In the genomic region with DNA sequence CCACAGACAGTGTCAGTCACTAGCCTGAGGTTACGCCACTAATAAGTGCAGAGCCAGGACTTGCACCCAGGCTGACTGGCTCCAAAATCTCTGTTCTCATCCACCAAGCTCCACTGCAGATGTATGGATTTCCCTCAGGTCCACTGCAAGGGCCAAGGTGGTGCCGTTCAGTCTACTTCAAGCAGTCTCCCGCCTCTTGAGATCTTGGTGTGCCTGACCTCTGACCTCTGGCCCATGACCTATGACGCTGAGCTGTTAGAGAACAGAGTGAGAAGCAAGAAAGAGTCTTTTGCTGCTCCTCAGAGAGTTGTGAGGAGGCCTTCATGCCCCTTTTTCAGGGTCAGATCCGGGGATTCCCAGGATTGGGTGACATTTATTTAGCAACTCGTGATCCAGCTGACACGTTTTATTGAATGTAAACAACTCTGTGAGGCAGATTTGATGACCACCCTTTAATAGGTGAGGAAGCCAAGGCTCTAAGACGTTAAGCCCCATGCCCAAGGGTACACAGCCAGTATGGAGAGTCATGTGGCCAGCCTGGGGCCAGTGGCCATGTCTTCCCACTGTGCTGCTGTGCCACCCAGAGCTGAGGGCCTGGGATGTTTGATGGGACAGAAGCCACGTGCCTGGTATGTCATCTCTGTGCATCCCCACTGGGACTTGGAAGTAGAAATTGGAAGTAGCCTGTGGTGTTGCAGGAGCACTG, we compare ENCODE assay signal across 23 cellular contexts. TPM values are rescaled to one million over a fixed set of nuclear protein-coding genes. Genes with fewer than 3 reads are reported as not detected.
DNase-seq lines count a peak whose midpoint lies in the region; ATAC-seq and TF ChIP-seq lines count a peak whose summit lies in the region.
"Had no signal": no experiment of that assay in that cellular context is flagged by ENCODE, and none has a peak within 500 bp of the region (broad histone marks: within the 10 kb centered on the region; RNA-seq: fewer than 3 reads in every experiment).

No MANE protein-coding gene starts in this region.

- no peak for TF ChIP-seq POLR2A in IMR-90 (IDR thresholded peaks at IDR 0.05; ENCODE audit: low read depth, low read length)

- H3K9me3 Mint-ChIP-seq in CD14-positive monocyte (no peaks in the 10 kb centered on the region), neural crest cell (no peaks in the 10 kb centered on the region)
- no peaks in the 10 kb centered on the region for H3K9me3 Mint-ChIP-seq in effector memory CD8-positive, alpha-beta T cell
- H3K9me3 Mint-ChIP-seq: activated naive CD4-positive, alpha-beta T cell treated with anti-CD3 and anti-CD28 coated beads for 36 hours; memory B cell; naive thymus-derived CD4-positive, alpha-beta T cell had no signal

- intact Hi-C loops in CD14-positive monocyte (cut with micrococcal nuclease) (no loop called here), IMR-90 (cut with micrococcal nuclease) (no loop called here)

- no peak overlapping the region for H3K23ac ChIP-seq in IMR-90 (ENCODE audit: low read depth, low read length)

- H3K27me3 ChIP-seq in IMR-90 (ENCODE audit: control insufficient read depth, insufficient read depth, low read length), result no peaks in the 10 kb centered on the region
- H3K27me3 ChIP-seq: ascending aorta, gastrocnemius medialis, transverse colon had no signal

- H4K91ac ChIP-seq in IMR-90 (ENCODE audit: insufficient read depth, low read depth, low read length), result no peak overlapping the region

- H2BK15ac ChIP-seq in IMR-90 (ENCODE audit: low read depth, low read length), result no peak overlapping the region

- no peaks in the 10 kb centered on the region for H3K36me3 ChIP-seq in IMR-90 (ENCODE audit: control insufficient read depth, insufficient read depth, low read length)
- H3K36me3 ChIP-seq: gastrocnemius medialis, HAP-1, transverse colon had no signal

- TF ChIP-seq CTCF in CD14-positive monocyte (IDR thresholded peaks at IDR 0.05) (no peak), IMR-90 (conservative IDR thresholded peaks at IDR 0.05; ENCODE audit: low read depth, low read length) (no peak), neural crest cell (conservative IDR thresholded peaks at IDR 0.05) (no peak)

- BruUV-seq in IMR-90 (replicated peaks; lab: Mats Ljungman, UMichigan), result no TSS peak

- no peak overlapping the region for H3K14ac ChIP-seq in IMR-90 (replicated peaks; ENCODE audit: low read depth, low read length)

- ATAC-seq in IMR-90 (ENCODE audit: low read depth) (no peak), HG02571 (IDR thresholded peaks at IDR 0.05; ENCODE audit: unreplicated experiment) (no peak), GM21529 (IDR thresholded peaks at IDR 0.05; ENCODE audit: unreplicated experiment) (no peak), GM21390 (IDR thresholded peaks at IDR 0.05; ENCODE audit: unreplicated experiment) (no peak)
- no peak for ATAC-seq in effector memory CD8-positive, alpha-beta T cell (replicated peaks)
- ATAC-seq: gastrocnemius medialis; stimulated activated naive CD8-positive, alpha-beta T cell treated with anti-CD3 and anti-CD28 coated beads, Interleukin-15, Interleukin-2, amounts not matched to agents 100 U/mL and 50 U/mL, for 24 hours had no signal

- H3K4me1 ChIP-seq in IMR-90 (ENCODE audit: control insufficient read depth, insufficient read depth, low read length), result peaks cover 8% of the 10 kb centered on the region
- H3K4me1 ChIP-seq: ascending aorta, HAP-1 had no signal

- peak; percentile 26 for DNase-seq in CD14-positive monocyte (ENCODE audit: low spot score)
- DNase-seq in IMR-90, result no peak
- DNase-seq in effector memory CD8-positive, alpha-beta T cell, result no peak
- peak; percentile 41 for DNase-seq in neural crest cell (ENCODE audit: low read depth, low spot score)
- no peak for DNase-seq in SHP77 (lab: John Stamatoyannopoulos, UW)
- DNase-seq: activated CD4-positive, alpha-beta T cell treated with anti-CD3 and anti-CD28 coated beads, Interleukin-2, amount 50 U/mL, for 1 hour; activated naive CD4-positive, alpha-beta T cell treated with anti-CD3 and anti-CD28 coated beads for 36 hours; DMS79 treated with DMSO at 0.1 percent for 48 hours; effector CD4-positive, alpha-beta T cell; gastrocnemius medialis; naive thymus-derived CD4-positive, alpha-beta T cell; NCI-H1436 treated with DMSO at 0.1 percent for 48 hours; NCI-H2171; NCI-H526; stimulated activated naive CD8-positive, alpha-beta T cell treated with anti-CD3 and anti-CD28 coated beads, Interleukin-15, Interleukin-2, amounts not matched to agents 100 U/mL and 50 U/mL, for 24 hours; transverse colon had no signal

- H3K27ac ChIP-seq in IMR-90 (ENCODE audit: insufficient read depth, low read length), result no peak overlapping the region
- H3K27ac ChIP-seq: ascending aorta, gastrocnemius medialis, transverse colon had no signal

- peak overlapping the region; percentile 37 for H2AK9ac ChIP-seq in IMR-90 (replicated peaks; ENCODE audit: low read depth, low read length, poor library complexity)

- no peak overlapping the region for H2BK20ac ChIP-seq in IMR-90 (ENCODE audit: low read depth, low read length)

- H3K4me2 ChIP-seq in IMR-90 (ENCODE audit: low read depth, low read length), result no peak overlapping the region

- no peaks in the 10 kb centered on the region for H4K20me1 ChIP-seq in IMR-90 (ENCODE audit: insufficient read depth, low read length)

- no peak overlapping the region for H3K56ac ChIP-seq in IMR-90 (ENCODE audit: extremely low read depth, insufficient read depth, low read length)

- H2AK5ac ChIP-seq in IMR-90 (ENCODE audit: low read depth, low read length), result no peak overlapping the region; the same call in 1 of the 2 replicates

- H3K9ac ChIP-seq in IMR-90 (ENCODE audit: low read depth, low read length), result no peak overlapping the region

- peaks cover 60 to 69% of the 10 kb centered on the region in 2 donors for H3K36me3 Mint-ChIP-seq in CD14-positive monocyte
- peaks cover 15% of the 10 kb centered on the region for H3K36me3 Mint-ChIP-seq in effector memory CD8-positive, alpha-beta T cell (ENCODE audit: insufficient read depth)
- no peaks in the 10 kb centered on the region for H3K36me3 Mint-ChIP-seq in neural crest cell (ENCODE audit: low read depth)

- H3K4ac ChIP-seq in IMR-90 (ENCODE audit: low read depth, low read length), result no peak overlapping the region

- H3K4me1 Mint-ChIP-seq in CD14-positive monocyte (peaks cover 3% of the 10 kb centered on the region), neural crest cell (peaks cover 24% of the 10 kb centered on the region)
- peaks cover 48 to 49% of the 10 kb centered on the region in 2 donors for H3K4me1 Mint-ChIP-seq in effector memory CD8-positive, alpha-beta T cell (ENCODE audit: low read depth in 2 of 2)

- H3K4me3 ChIP-seq in IMR-90 (ENCODE audit: insufficient read depth, low read depth, low read length), result no peak overlapping the region
- H3K4me3 ChIP-seq: ascending aorta, gastrocnemius medialis, HAP-1, skin epidermis, transverse colon had no signal

- H3K27me3 Mint-ChIP-seq in CD14-positive monocyte (ENCODE audit: low read depth in 3 of 3), result peaks cover 0 to 1% (median 0%) of the 10 kb centered on the region in 3 donors
- no peaks in the 10 kb centered on the region for H3K27me3 Mint-ChIP-seq in effector memory CD8-positive, alpha-beta T cell
- H3K27me3 Mint-ChIP-seq in neural crest cell (ENCODE audit: low read depth), result no peaks in the 10 kb centered on the region
- H3K27me3 Mint-ChIP-seq: memory B cell; naive thymus-derived CD4-positive, alpha-beta T cell had no signal

- dilution Hi-C loops in IMR-90 (cut with HindIII; ENCODE audit: low sequenced_read_pairs, unreplicated experiment), result no loop called here

- 85% methylated on average over 4 of the region's 9 CpGs; no CpG with 5 or more reads in 1 of the 2 experiments for WGBS in IMR-90 (ENCODE audit: extremely low coverage in 2 of 2, insufficient read length in 1 of 2), 2 experiments

- H2BK120ac ChIP-seq in IMR-90 (ENCODE audit: low read depth, low read length), result no peak overlapping the region

- H4K8ac ChIP-seq in IMR-90 (ENCODE audit: low read depth in 2 of 2, low read length in 2 of 2), result no peak overlapping the region

- H3K27ac Mint-ChIP-seq in CD14-positive monocyte (peak overlapping the region in 4 of 7 donors; percentile 26 to 70 (median 41)), neural crest cell (ENCODE audit: unreplicated experiment) (peak overlapping the region; percentile 93)
- H3K27ac Mint-ChIP-seq in effector memory CD8-positive, alpha-beta T cell, result peak overlapping the region; percentile 79 to 90
- H3K27ac Mint-ChIP-seq: activated naive CD4-positive, alpha-beta T cell treated with anti-CD3 and anti-CD28 coated beads for 36 hours; memory B cell had no signal

- peaks cover 0 to 6% of the 10 kb centered on the region in 2 experiments; a peak in 1 of 4 replicates for H3K79me1 ChIP-seq in IMR-90 (ENCODE audit: low read depth in 1 of 2, low read length in 2 of 2)

- in situ Hi-C loops in IMR-90 (cut with MboI; ENCODE audit: low sequenced_read_pairs), result no loop called here

- H2AFZ ChIP-seq in IMR-90 (replicated peaks; ENCODE audit: low read length, poor library complexity), result no peak overlapping the region

- H4K5ac ChIP-seq in IMR-90 (ENCODE audit: low read depth, low read length), result no peak overlapping the region

- no peaks in the 10 kb centered on the region for H3K9me3 ChIP-seq in IMR-90 (ENCODE audit: control insufficient read depth, insufficient read depth, low read length)
- H3K9me3 ChIP-seq: ascending aorta, gastrocnemius medialis, HAP-1, transverse colon had no signal

- no peak for TF ChIP-seq RAD21 in IMR-90 (IDR thresholded peaks at IDR 0.05; ENCODE audit: low read length)

- CTCF ChIA-PET in IMR-90 (lab: Yijun Ruan, JAX), result no interaction called here

- POLR2A ChIA-PET in IMR-90 (lab: Charles Lee; ENCODE audit: unreplicated experiment), result no interaction called here

- H3K9me1 ChIP-seq in IMR-90 (ENCODE audit: insufficient read depth, low read length), result 0 out of 2 replicates have a peak, but pooled peaks cover 11% of the 10 kb centered on the region

- H3K18ac ChIP-seq in IMR-90 (ENCODE audit: low read depth, low read length), result no peak overlapping the region

- H3K4me3 Mint-ChIP-seq in CD14-positive monocyte, result no peak overlapping the region
- H3K4me3 Mint-ChIP-seq in effector memory CD8-positive, alpha-beta T cell, result peak overlapping the region; percentile 32 to 50
- H3K4me3 Mint-ChIP-seq in neural crest cell, result no peak overlapping the region
- H3K4me3 Mint-ChIP-seq: activated naive CD4-positive, alpha-beta T cell treated with anti-CD3 and anti-CD28 coated beads for 36 hours; memory B cell had no signal

- no peak overlapping the region for H2BK5ac ChIP-seq in IMR-90 (ENCODE audit: low read depth, low read length, poor library complexity, severe bottlenecking)

RNA-seq across cellular contexts. Expression of gene DCPS, which starts 25.2 kb away (rescaled TPM):
- polyA plus RNA-seq in CD14-positive monocyte (10 to 100 TPM; 30.4 to 30.7 TPM), IMR-90 (2012; rRNA removed) (34.8 and 35.0 TPM in 2 replicates)
- total RNA-seq in IMR-90 (2012; rRNA removed) (18.6 and 19.7 TPM in 2 replicates), neural crest cell (22.9 and 23.3 TPM in 2 replicates)
- 26.7 and 31.4 TPM in 2 replicates for polyA plus RNA-seq in IMR-90 (2012; cell fraction: cytosol; rRNA removed)
- 12.2 and 12.5 TPM in 2 replicates for polyA plus RNA-seq in IMR-90 (2012; cell fraction: nucleus; rRNA removed; ENCODE audit: low replicate concordance)

RNA-seq across cellular contexts. Expression of gene ST3GAL4, which starts 26.4 kb away (rescaled TPM):
- polyA plus RNA-seq in CD14-positive monocyte, result 10 to 100 TPM in 1 of 2 donors, 1 to 10 TPM in 1; 7.8 to 10.1 TPM
- 12.5 and 17.0 TPM in 2 replicates for total RNA-seq in IMR-90 (2012; rRNA removed)
- 18.3 and 19.7 TPM in 2 replicates for polyA plus RNA-seq in IMR-90 (2012; rRNA removed)
- polyA plus RNA-seq in IMR-90 (2012; cell fraction: cytosol; rRNA removed), result 19.6 and 25.9 TPM in 2 replicates
- 12.5 and 20.7 TPM in 2 replicates for polyA plus RNA-seq in IMR-90 (2012; cell fraction: nucleus; rRNA removed; ENCODE audit: low replicate concordance)
- total RNA-seq in neural crest cell, result 22.4 and 23.1 TPM in 2 replicates

RNA-seq across cellular contexts. Expression of gene TIRAP, which starts 46.2 kb away (rescaled TPM):
- polyA plus RNA-seq in CD14-positive monocyte (10 to 100 TPM in 1 of 2 donors, 1 to 10 TPM in 1; 7.0 to 13.8 TPM), IMR-90 (2012; rRNA removed) (6.4 and 7.4 TPM in 2 replicates)
- total RNA-seq in IMR-90 (2012; rRNA removed) (3.0 and 3.6 TPM in 2 replicates), neural crest cell (9.7 and 10.6 TPM in 2 replicates)
- 4.4 and 5.8 TPM in 2 replicates for polyA plus RNA-seq in IMR-90 (2012; cell fraction: cytosol; rRNA removed)
- 5.1 and 8.0 TPM in 2 replicates for polyA plus RNA-seq in IMR-90 (2012; cell fraction: nucleus; rRNA removed; ENCODE audit: low replicate concordance)

Comparison
In these comparisons a context has a peak if more than half of its experiments do, and no peak if none do; other contexts are left out.
1. DNase-seq: peak in CD14-positive monocyte (single experiment) and neural crest cell (single experiment); none in IMR-90 (single experiment), effector memory CD8-positive, alpha-beta T cell (0 of 3) and SHP77 (0 of 2).
2. H3K27ac Mint-ChIP-seq: peak in every context shown above with its lines; median percentile 93 in neural crest cell; 84 in effector memory CD8-positive, alpha-beta T cell; 41 in CD14-positive monocyte.
3. H3K4me3 Mint-ChIP-seq: peak in effector memory CD8-positive, alpha-beta T cell (2 of 2); none in CD14-positive monocyte (0 of 2) and neural crest cell (single experiment).